Comparison of ENCODE assay signal across 2 cellular contexts in the genomic region with DNA sequence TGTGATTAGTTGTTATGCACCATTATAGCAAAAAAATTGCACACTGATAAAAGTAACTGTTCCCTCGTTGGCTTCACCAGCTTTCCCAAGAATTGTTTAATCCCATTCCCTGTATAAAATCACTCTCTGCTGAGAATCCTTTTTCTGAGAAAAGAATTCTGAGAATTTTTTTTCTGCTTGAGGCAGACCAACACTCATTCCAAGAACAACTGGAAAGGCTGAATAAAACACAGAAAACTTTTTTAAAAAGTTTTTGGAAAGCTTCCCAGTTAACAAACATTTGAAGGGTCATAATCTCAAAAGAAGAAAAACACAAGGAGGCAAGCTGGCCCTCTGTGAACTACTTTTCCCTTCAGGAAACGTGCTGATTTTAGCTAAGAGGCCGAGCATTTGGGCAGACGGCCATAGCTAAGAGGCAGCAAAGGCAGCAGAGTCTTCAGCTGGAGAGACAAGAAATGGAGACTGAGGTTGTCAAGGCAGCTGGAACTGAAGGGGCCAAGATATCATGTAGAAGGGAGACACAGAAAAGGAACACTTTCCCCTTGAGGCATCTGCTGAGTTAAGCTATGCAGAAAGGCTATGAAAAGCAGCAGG. TPM values are rescaled to one million over a fixed set of nuclear protein-coding genes. Genes with fewer than 3 reads are reported as not detected.
"Had no signal": no experiment of that assay in that cellular context is flagged by ENCODE, and none has a peak within 500 bp of the region (broad histone marks: within the 10 kb centered on the region; RNA-seq: fewer than 3 reads in every experiment).

No MANE protein-coding gene starts in this region.

RNA-seq across cellular contexts. Expression of a gene that starts 16.5 kb away (rescaled TPM):
- total RNA-seq: occipital lobe had no signal
- polyA plus RNA-seq: neural cell had no signal
